Comparison of ENCODE assay signal across 8 cellular contexts in genomic region chr4:87353592-87353991, GRCh38. TPM values are rescaled to one million over a fixed set of nuclear protein-coding genes. Genes with fewer than 3 reads are reported as not detected.
DNase-seq lines count a peak whose midpoint lies in the region; ATAC-seq and TF ChIP-seq lines count a peak whose summit lies in the region.

No MANE protein-coding gene starts in this region.

- H3K36me3 ChIP-seq in BE2C (peaks cover 31% of the 10 kb centered on the region), liver (ENCODE audit: control insufficient read depth in 4 of 4, insufficient read depth in 3 of 4, low read depth in 1 of 4, low read length in 3 of 4) (peaks cover 0 to 9% (median 3%) of the 10 kb centered on the region in 4 donors), uterus (no peaks in the 10 kb centered on the region)

- TF ChIP-seq CTCF in BE2C (IDR thresholded peaks at IDR 0.05; ENCODE audit: low read depth, low read length) (peak; percentile 58), cardiac fibroblast (IDR thresholded peaks at IDR 0.05; ENCODE audit: low read depth, low read length) (peak; percentile 71), liver (IDR thresholded peaks at IDR 0.05; ENCODE audit: low read depth, low read length, missing input control) (peak; percentile 55), uterus (IDR thresholded peaks at IDR 0.05) (peak; percentile 54 to 65 (median 58))

- H3K4me1 ChIP-seq in BE2C: no peaks in the 10 kb centered on the region
- H3K4me1 ChIP-seq in liver (ENCODE audit: control insufficient read depth in 4 of 4, insufficient read depth in 4 of 4, low read length in 3 of 4): peaks cover 0 to 6% (median 2%) of the 10 kb centered on the region in 4 donors
- H3K4me1 ChIP-seq in uterus: peaks cover 0 to 4% of the 10 kb centered on the region in 2 donors

- H3K9ac ChIP-seq in liver (ENCODE audit: low read depth in 1 of 2, low read length in 2 of 2): no peak overlapping the region

- TF ChIP-seq POLR2A in uterus (IDR thresholded peaks at IDR 0.05): no peak

- WGBS in liver: 41% methylated on average over 3 of the region's 3 CpGs

- peak; percentile 36 for DNase-seq in BE2C
- peak; percentile 42 for DNase-seq in OCI-M1 (lab: John Stamatoyannopoulos, UW)
- peak; percentile 67 to 79 for DNase-seq in cardiac fibroblast (ENCODE audit: low read depth in 2 of 2)
- peak; percentile 59 to 65 for DNase-seq in uterus
- DNase-seq in SW 1271 (lab: John Stamatoyannopoulos, UW): no peak

- peak; percentile 87 for ATAC-seq in GM18517 (IDR thresholded peaks at IDR 0.05; ENCODE audit: unreplicated experiment)
- ATAC-seq in HG02970 (IDR thresholded peaks at IDR 0.05; ENCODE audit: low FRiP score, unreplicated experiment): peak; percentile 55

- H3K4me3 ChIP-seq in BE2C (ENCODE audit: low read depth, low read length): no peak overlapping the region
- no peak overlapping the region for H3K4me3 ChIP-seq in cardiac fibroblast (replicated peaks in 1 of 2; ENCODE audit: low read depth in 2 of 2, low read length in 2 of 2)
- no peak overlapping the region for H3K4me3 ChIP-seq in liver (ENCODE audit: low read depth in 1 of 3, low read length in 3 of 3)
- no peak overlapping the region for H3K4me3 ChIP-seq in uterus

- no peaks in the 10 kb centered on the region for H3K9me3 ChIP-seq in BE2C
- H3K9me3 ChIP-seq in liver (ENCODE audit: control insufficient read depth in 4 of 4, low read length in 3 of 4): no peaks in the 10 kb centered on the region
- H3K9me3 ChIP-seq in uterus: no peaks in the 10 kb centered on the region

- peak; percentile 82 to 88 for TF ChIP-seq RAD21 in liver (IDR thresholded peaks at IDR 0.05)

- H3K27ac ChIP-seq in liver (ENCODE audit: low read depth in 1 of 2, low read length in 2 of 2) (no peak overlapping the region), uterus (peak overlapping the region; percentile 57 to 74)

- H3K27me3 ChIP-seq in BE2C (no peaks in the 10 kb centered on the region), liver (ENCODE audit: control insufficient read depth in 4 of 4, insufficient read depth in 4 of 4, low read length in 3 of 4) (no peaks in the 10 kb centered on the region), uterus (no peaks in the 10 kb centered on the region)

- intact Hi-C loops in uterus (cut with DNase I; ENCODE audit: low total_unique reads): no loop called here

TF ChIP-seq in liver, 16 proteins besides CTCF, POLR2A, EP300 and RAD21:
- peak; percentile 43 for TF ChIP-seq NR2F2 (IDR thresholded peaks at IDR 0.05)
- peak in 1 of 2 donors; percentile 15 for TF ChIP-seq RXRA (IDR thresholded peaks at IDR 0.05)
- no peak for TF ChIP-seq EGR1 (IDR thresholded peaks at IDR 0.05; ENCODE audit: low read depth in 2 of 2)

RNA-seq across cellular contexts. Expression of gene HSD17B13, which starts 30.9 kb away (rescaled TPM):
- polyA plus RNA-seq in BE2C (2012; ENCODE audit: insufficient read depth, insufficient read length, low read depth): not detected
- total RNA-seq in liver (10 to 100 TPM in 1 of 2 donors, under 1 TPM in 1; 0.09 to 20.3 TPM), uterus (1 to 10 TPM in 1 of 4 donors, under 1 TPM in 2, not detected in 1; 0.14 to 2.4 (median 0.26) TPM)
- polyA plus RNA-seq in liver: 10 to 100 TPM; 25.3 to 61.7 TPM

RNA-seq across cellular contexts. Expression of gene HSD17B11, which starts 37.4 kb away (rescaled TPM):
- polyA plus RNA-seq in BE2C (2012; ENCODE audit: insufficient read depth, insufficient read length, low read depth): 29.9 TPM
- total RNA-seq in liver (100 to 1,000 TPM; 109 to 120 TPM), uterus (100 to 1,000 TPM in 2 of 4 donors, 10 to 100 TPM in 2; 62.0 to 142 (median 105) TPM)
- 100 to 1,000 TPM in 1 of 2 donors, 10 to 100 TPM in 1; 94.8 to 133 TPM for polyA plus RNA-seq in liver

Comparison
In these comparisons a context has a peak if more than half of its experiments do, and no peak if none do; other contexts are left out.
1. DNase-seq: peak in BE2C (single experiment), OCI-M1 (single experiment), cardiac fibroblast (2 of 2) and uterus (2 of 2); none in SW 1271 (0 of 2).
2. H3K27ac ChIP-seq: peak in uterus (2 of 2); none in liver (0 of 2).
3. Peak in every context shown above with its lines, with median percentiles within 50 percentile points of each other: CTCF ChIP-seq.